ENCODE assay signal across 8 cellular contexts in the genomic region with DNA sequence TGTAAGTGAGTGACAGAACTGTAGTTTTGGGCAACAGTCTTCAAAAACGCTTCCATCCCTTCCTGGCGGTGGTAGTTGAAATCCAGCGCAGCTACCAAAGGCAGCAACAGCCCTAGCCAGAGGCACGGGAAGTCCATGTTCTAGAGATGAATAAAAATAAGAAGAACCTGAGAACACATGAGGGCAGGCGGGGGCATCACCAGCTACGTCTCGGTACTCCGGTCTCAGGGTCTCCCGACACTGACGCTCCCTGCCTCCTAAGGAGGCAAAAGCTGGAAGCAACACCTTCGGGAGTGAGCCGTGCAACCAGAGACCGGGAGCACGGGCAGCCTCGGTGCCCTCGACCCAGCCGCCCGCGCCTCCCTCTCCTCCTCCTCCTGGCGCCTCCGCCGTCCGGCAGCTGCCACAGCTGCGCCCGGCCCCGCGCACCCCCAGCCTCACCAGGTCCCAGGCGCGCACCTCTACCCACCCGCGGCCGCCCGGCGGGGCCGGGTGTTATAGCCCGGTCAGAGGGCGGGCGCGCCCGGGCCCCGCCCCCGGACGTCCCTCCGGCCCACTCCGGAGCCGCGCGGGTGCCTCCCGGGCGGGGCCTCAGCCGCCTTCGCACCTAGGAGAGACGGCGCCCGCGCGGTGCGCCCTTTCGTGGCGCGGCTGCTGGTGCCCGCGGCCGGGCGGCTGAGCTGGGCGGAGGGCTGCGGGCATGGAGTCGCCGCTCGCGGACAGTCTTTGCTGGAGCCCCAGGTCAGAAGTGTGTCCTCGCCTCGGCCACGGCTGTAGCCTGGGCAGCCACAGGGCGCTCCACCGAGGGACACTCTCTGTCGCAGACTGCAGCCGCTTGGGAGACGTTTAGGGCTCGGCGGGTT. TPM values are rescaled to one million over a fixed set of nuclear protein-coding genes. Genes with fewer than 3 reads are reported as not detected.
A peak's percentile ranks its signal among the peaks of the same experiment; 100 is the strongest.
DNase-seq lines count a peak whose midpoint lies in the region; ATAC-seq and TF ChIP-seq lines count a peak whose summit lies in the region.

Gene CPM (minus strand): TSS at position 471 of the 863 bp plus-strand sequence. CDS start 334 bp downstream, at position 137.

- H3K4me3 ChIP-seq in HFF-Myc (replicated peaks; ENCODE audit: low read depth, low read length), result peak within 1 kb of the TSS; percentile 41

- in situ Hi-C loops in GM13977 (cut with MboI; ENCODE audit: low pct_unique_long_range_greater_than_20kb, low sequenced_read_pairs, unreplicated experiment), result no loop called here

- TF ChIP-seq CTCF in GM13977 (IDR thresholded peaks at IDR 0.05; ENCODE audit: extremely low read depth, insufficient read depth, missing control alignments) (no peak), HFF-Myc (IDR thresholded peaks at IDR 0.05; ENCODE audit: low read depth, low read length, missing control alignments) (no peak)

- intact Hi-C loops in left colon (cut with DNase I, micrococcal nuclease), result no loop called here

- DNase-seq in GM13977 (ENCODE audit: low spot score), result peak; percentile 77
- DNase-seq in HFF-Myc (ENCODE audit: extremely low read depth, low read depth), result no peak
- peak; percentile 13 for DNase-seq in NCI-H1417 treated with DMSO at 0.1 percent for 48 hours (lab: John Stamatoyannopoulos, UW)
- DNase-seq in activated CD4-positive, alpha-beta T cell treated with anti-CD3 and anti-CD28 coated beads for 24 hours (ENCODE audit: low read depth in 2 of 2), result peak; percentile 63 to 67
- DNase-seq in cerebellum (ENCODE audit: low spot score), result peak; percentile 19
- peak; percentile 78 to 86 for DNase-seq in left colon
- peak; percentile 32 to 50 for DNase-seq in stimulated activated CD4-positive, alpha-beta T cell treated with anti-CD3 and anti-CD28 coated beads, Interleukin-1b, Interleukin-23, amount 100 ng/mL, for 1 hour (ENCODE audit: low read depth in 2 of 2)
- no peak for DNase-seq in cortex of kidney (lab: John Stamatoyannopoulos, UW)

- ATAC-seq in left colon, result peak; percentile 98

RNA-seq across cellular contexts. Expression of gene CPM, which starts in this region (rescaled TPM):
- 2.4 TPM for total RNA-seq in cerebellum
- total RNA-seq in left colon, result 100 to 1,000 TPM in 1 of 2 donors, 10 to 100 TPM in 1; 98.0 to 109 TPM

Comparison
In these comparisons a context has a peak if more than half of its experiments do, and no peak if none do; other contexts are left out.
1. RNA of gene CPM (total RNA-seq): 98.0 to 109 TPM in left colon; 2.4 TPM in cerebellum (single experiment); every median in the first group is over 10 times any median in the second.
2. DNase-seq: peak in GM13977 (single experiment), NCI-H1417 treated with DMSO at 0.1 percent for 48 hours (single experiment), activated CD4-positive, alpha-beta T cell treated with anti-CD3 and anti-CD28 coated beads for 24 hours (2 of 2), cerebellum (single experiment), left colon (2 of 2) and stimulated activated CD4-positive, alpha-beta T cell treated with anti-CD3 and anti-CD28 coated beads, Interleukin-1b, Interleukin-23, amount 100 ng/mL, for 1 hour (2 of 2); none in HFF-Myc (single experiment) and cortex of kidney (single experiment).